In the genomic region with DNA sequence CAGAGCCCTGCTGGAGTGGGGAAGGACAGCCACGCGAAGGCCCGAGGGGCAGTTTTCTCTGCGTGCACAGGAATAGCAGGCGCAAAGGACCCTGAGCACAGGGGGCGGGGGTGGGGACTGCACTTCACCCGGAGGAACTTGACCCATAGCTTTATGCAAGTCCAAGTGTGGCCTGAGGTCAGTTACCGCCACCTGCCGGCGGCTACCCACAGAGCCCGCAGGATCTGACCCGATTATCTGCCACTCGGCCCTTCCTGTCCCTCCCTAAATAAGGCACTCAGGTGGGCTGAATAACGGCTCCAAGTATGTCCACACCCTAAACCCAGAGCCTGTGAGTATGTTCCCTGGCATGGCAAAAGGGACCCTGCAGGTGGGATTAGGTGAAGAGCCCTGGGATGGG, we compare ENCODE assay signal across 1 cellular context.
TF ChIP-seq lines count a peak whose summit lies in the region.

No MANE protein-coding gene starts in this region.

TF ChIP-seq in WTC11, 78 proteins besides CTCF, POLR2A, EP300 and RAD21 (continued from another document):
- TF ChIP-seq, protein P1, sequence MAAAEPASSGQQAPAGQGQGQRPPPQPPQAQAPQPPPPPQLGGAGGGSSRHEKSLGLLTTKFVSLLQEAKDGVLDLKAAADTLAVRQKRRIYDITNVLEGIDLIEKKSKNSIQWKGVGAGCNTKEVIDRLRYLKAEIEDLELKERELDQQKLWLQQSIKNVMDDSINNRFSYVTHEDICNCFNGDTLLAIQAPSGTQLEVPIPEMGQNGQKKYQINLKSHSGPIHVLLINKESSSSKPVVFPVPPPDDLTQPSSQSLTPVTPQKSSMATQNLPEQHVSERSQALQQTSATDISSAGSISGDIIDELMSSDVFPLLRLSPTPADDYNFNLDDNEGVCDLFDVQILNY (CRISPR knock-in tag; IDR thresholded peaks at IDR 0.05) = no peak
- TF ChIP-seq CREM (CRISPR knock-in tag; IDR thresholded peaks at IDR 0.05) (no peak), ZNF121 (CRISPR knock-in tag; IDR thresholded peaks at IDR 0.05) (no peak), GTF2I (CRISPR knock-in tag; conservative IDR thresholded peaks at IDR 0.05) (no peak)
